In the genomic region with DNA sequence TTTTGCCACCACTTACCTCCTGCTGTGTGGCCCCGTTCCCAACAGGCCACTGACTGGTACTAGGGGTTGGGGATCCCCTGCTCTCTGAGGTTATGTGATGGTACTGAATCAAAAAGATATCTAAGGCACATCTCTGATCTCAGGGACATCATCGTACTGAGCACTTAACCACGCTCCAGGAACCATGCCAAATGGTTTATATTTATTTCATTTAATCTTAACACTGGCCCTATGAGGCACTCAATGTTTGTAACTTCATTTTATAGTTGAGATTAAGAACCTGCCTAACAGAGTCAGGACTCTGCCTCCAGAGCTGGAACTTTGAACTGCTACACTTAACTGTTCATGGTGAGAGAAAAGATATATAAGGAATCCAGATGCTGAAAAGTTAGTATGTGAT, we compare ENCODE assay signal across 21 cellular contexts.
A peak's percentile ranks its signal among the peaks of the same experiment; 100 is the strongest.
DNase-seq lines count a peak whose midpoint lies in the region; ATAC-seq and TF ChIP-seq lines count a peak whose summit lies in the region.
"Had no signal": no experiment of that assay in that cellular context is flagged by ENCODE, and none has a peak within 500 bp of the region (broad histone marks: within the 10 kb centered on the region; RNA-seq: fewer than 3 reads in every experiment).

No MANE protein-coding gene starts in this region.

- H3K4me1 ChIP-seq in SK-N-SH (ENCODE audit: control insufficient read depth in 1 of 2, insufficient read depth in 2 of 2, low read depth in 1 of 2, low read length in 1 of 2), result no peaks in the 10 kb centered on the region; a peak in 2 of 4 replicates
- H3K4me1 ChIP-seq: adrenal gland, esophagus muscularis mucosa, heart left ventricle, tibial nerve had no signal

- no peaks in the 10 kb centered on the region for H3K4me1 Mint-ChIP-seq in activated T-cell treated with anti-CD3 and anti-CD28 coated beads, Interleukin-2, amount 50 U/mL, for 4 hours (ENCODE audit: low read depth)
- H3K4me1 Mint-ChIP-seq: activated B cell treated with CpG ODN at 0.5 μM for 24 hours had no signal

- no peak for TF ChIP-seq EP300 in SK-N-SH (IDR thresholded peaks at IDR 0.05; ENCODE audit: borderline replicate concordance in 1 of 2, low read depth in 1 of 2, low read length in 1 of 2)

- H3K9ac ChIP-seq in SK-N-SH, result no peak overlapping the region

- H3K27me3 ChIP-seq in H7 (ENCODE audit: control insufficient read depth, insufficient read depth, low read length) (no peaks in the 10 kb centered on the region), SK-N-SH (ENCODE audit: insufficient read depth) (no peaks in the 10 kb centered on the region)
- H3K27me3 ChIP-seq: adrenal gland, esophagus muscularis mucosa, heart left ventricle, tibial nerve had no signal

- no peaks in the 10 kb centered on the region for H3K9me2 ChIP-seq in SK-N-SH

- no peak for TF ChIP-seq CTCF in SK-N-SH (IDR thresholded peaks at IDR 0.05)
- TF ChIP-seq CTCF in fibroblast of mammary gland (conservative IDR thresholded peaks at IDR 0.05; ENCODE audit: control insufficient read depth, insufficient read depth, low read depth, low read length), result no peak

- no peak overlapping the region for H3K4me3 Mint-ChIP-seq in activated T-cell treated with anti-CD3 and anti-CD28 coated beads, Interleukin-2, amount 50 U/mL, for 4 hours
- H3K4me3 Mint-ChIP-seq: activated B cell treated with CpG ODN at 0.5 μM for 24 hours; stimulated activated naive CD8-positive, alpha-beta T cell treated with anti-CD3 and anti-CD28 coated beads, Interleukin-15, Interleukin-2, amounts not matched to agents 100 ng/mL and 50 ng/mL, for 24 hours had no signal

- no peaks in the 10 kb centered on the region for H3K9me3 Mint-ChIP-seq in activated T-cell treated with anti-CD3 and anti-CD28 coated beads, Interleukin-2, amount 50 U/mL, for 4 hours
- H3K9me3 Mint-ChIP-seq: activated B cell treated with CpG ODN at 0.5 μM for 24 hours; stimulated activated naive CD8-positive, alpha-beta T cell treated with anti-CD3 and anti-CD28 coated beads, Interleukin-15, Interleukin-2, amounts not matched to agents 100 ng/mL and 50 ng/mL, for 24 hours had no signal

- H4K20me1 ChIP-seq in SK-N-SH (ENCODE audit: insufficient read depth), result no peaks in the 10 kb centered on the region

- POLR2A ChIA-PET in SK-N-SH (lab: Yijun Ruan, JAX), result no interaction called here

- CTCF ChIA-PET in SK-N-SH (lab: Yijun Ruan, JAX), result no interaction called here

- H3K9me3 ChIP-seq in SK-N-SH, result no peaks in the 10 kb centered on the region
- H3K9me3 ChIP-seq: adrenal gland, Caco-2, esophagus muscularis mucosa, heart left ventricle, tibial nerve had no signal

- DNase-seq in H7, result peak; percentile 4
- no peak for DNase-seq in SK-N-SH
- peak; percentile 46 for DNase-seq in fibroblast of mammary gland (ENCODE audit: low read depth)
- peak; percentile 23 for DNase-seq in skeletal muscle cell (ENCODE audit: low read depth)
- DNase-seq in GF-D8 (lab: John Stamatoyannopoulos, UW), result no peak
- DNase-seq in activated T-cell treated with anti-CD3 and anti-CD28 coated beads, Interleukin-2, amount 50 U/mL, for 4 hours, result no peak
- DNase-seq in NCI-H82 treated with DMSO at 0.1 percent for 48 hours (lab: John Stamatoyannopoulos, UW; ENCODE audit: unreplicated experiment), result no peak
- DNase-seq: activated B cell treated with CpG ODN at 0.5 μM for 24 hours; activated CD4-positive, alpha-beta T cell treated with anti-CD3 and anti-CD28 coated beads, Interleukin-2, amount 50 U/mL, for 48 hours; activated effector memory CD4-positive, alpha-beta T cell treated with anti-CD3 and anti-CD28 coated beads, Interleukin-2, amount 50 U/mL, for 16 hours; adrenal gland; Caco-2; heart left ventricle; NCI-H1694; NCI-H2171 treated with DMSO at 0.1 percent for 48 hours; NCI-H774; stimulated activated CD4-positive, alpha-beta T cell treated with anti-CD3 and anti-CD28 coated beads, Interleukin-4, amount 100 ng/mL, for 1 hour had no signal

- peaks cover 13% of the 10 kb centered on the region for H3F3A ChIP-seq in SK-N-SH (replicated peaks; ENCODE audit: insufficient read depth)

- H3K36me3 Mint-ChIP-seq in activated T-cell treated with anti-CD3 and anti-CD28 coated beads, Interleukin-2, amount 50 U/mL, for 4 hours (ENCODE audit: insufficient read depth), result peaks cover 13% of the 10 kb centered on the region

- no peak overlapping the region for H3K4me2 ChIP-seq in SK-N-SH

- H3K36me3 ChIP-seq in H7 (replicated peaks; ENCODE audit: control insufficient read depth, insufficient read depth, low read length) (no peaks in the 10 kb centered on the region), SK-N-SH (replicated peaks in 1 of 2; ENCODE audit: control insufficient read depth in 1 of 2, insufficient read depth in 2 of 2, low read length in 1 of 2) (peaks cover 6 to 17% of the 10 kb centered on the region in 2 experiments)
- H3K36me3 ChIP-seq: adrenal gland had no signal

- no peaks in the 10 kb centered on the region for H3K27me3 Mint-ChIP-seq in activated T-cell treated with anti-CD3 and anti-CD28 coated beads, Interleukin-2, amount 50 U/mL, for 4 hours (ENCODE audit: low read depth)
- H3K27me3 Mint-ChIP-seq: activated B cell treated with CpG ODN at 0.5 μM for 24 hours; stimulated activated naive CD8-positive, alpha-beta T cell treated with anti-CD3 and anti-CD28 coated beads, Interleukin-15, Interleukin-2, amounts not matched to agents 100 ng/mL and 50 ng/mL, for 24 hours had no signal

- 70% methylated on average over 3 of the region's 3 CpGs for WGBS in SK-N-SH (ENCODE audit: low lambda C conversion rate)

- no peak overlapping the region for H3K4me3 ChIP-seq in H7 (ENCODE audit: insufficient read depth, low read depth, low read length)
- H3K4me3 ChIP-seq in SK-N-SH (ENCODE audit: low read depth in 2 of 2, low read length in 1 of 2), result no peak overlapping the region
- no peak overlapping the region for H3K4me3 ChIP-seq in fibroblast of mammary gland (ENCODE audit: control insufficient read depth, low read depth, low read length)
- H3K4me3 ChIP-seq in skeletal muscle cell (ENCODE audit: low read depth, low read length), result no peak overlapping the region
- H3K4me3 ChIP-seq: adrenal gland, esophagus muscularis mucosa, heart left ventricle, tibial nerve had no signal

- TF ChIP-seq RAD21 in SK-N-SH (IDR thresholded peaks at IDR 0.05; ENCODE audit: low read length), result no peak

- H2AFZ ChIP-seq in SK-N-SH (ENCODE audit: low read depth), result no peak overlapping the region

- no peak for ATAC-seq in activated T-cell treated with anti-CD3 and anti-CD28 coated beads, Interleukin-2, amount 50 U/mL, for 4 hours
- ATAC-seq: heart left ventricle had no signal

- no peak overlapping the region for H3K27ac ChIP-seq in SK-N-SH (ENCODE audit: low read depth in 2 of 2, low read length in 1 of 2)
- H3K27ac ChIP-seq: adrenal gland, esophagus muscularis mucosa, heart left ventricle, HL-60, tibial nerve had no signal

- no peaks in the 10 kb centered on the region for H3K79me2 ChIP-seq in SK-N-SH (ENCODE audit: insufficient read depth)

TF ChIP-seq in SK-N-SH, 30 proteins besides CTCF, POLR2A, EP300 and RAD21:
- TF ChIP-seq MXI1 (IDR thresholded peaks at IDR 0.05; ENCODE audit: low read depth, low read length), result no peak
- peak; percentile 56; the same call in 1 of the 2 replicates for TF ChIP-seq NFIC (IDR thresholded peaks at IDR 0.05; ENCODE audit: borderline replicate concordance)

Comparison
In these comparisons a context has a peak if more than half of its experiments do, and no peak if none do; other contexts are left out.
1. DNase-seq: peak in H7 (single experiment), fibroblast of mammary gland (single experiment) and skeletal muscle cell (single experiment); none in SK-N-SH (single experiment), GF-D8 (single experiment), activated T-cell treated with anti-CD3 and anti-CD28 coated beads, Interleukin-2, amount 50 U/mL, for 4 hours (single experiment) and NCI-H82 treated with DMSO at 0.1 percent for 48 hours (single experiment).